8 cellular contexts compared by ENCODE assay signal in genomic region chr20:30289049-30289448, GRCh38.
DNase-seq lines count a peak whose midpoint lies in the region; ATAC-seq and TF ChIP-seq lines count a peak whose summit lies in the region.
"Not testable (repeated sequence)": the region's sequence is repeated elsewhere in the genome, so short reads cannot be mapped to it uniquely, and the experiment has no call there.

No MANE protein-coding gene starts in this region.

- CTCF ChIA-PET in activated CD8-positive, alpha-beta T cell treated with anti-CD3 and anti-CD28 coated beads, Interleukin-2, amount 10 ng/mL, durations not matched to agents 7 days and 5 days (lab: Charles Lee): not testable (repeated sequence)

- TF ChIP-seq POLR2A in erythroblast (IDR thresholded peaks at IDR 0.05; ENCODE audit: low read length): not testable (repeated sequence)

- H3K4me1 ChIP-seq in adipocyte (ENCODE audit: control insufficient read depth, insufficient read depth, low read length): not testable (repeated sequence)
- peaks cover 0 to 20% (median 0%) of the 10 kb centered on the region in 4 donors for H3K4me1 ChIP-seq in tibial artery

- ATAC-seq in activated CD8-positive, alpha-beta T cell treated with anti-CD3 and anti-CD28 coated beads, Interleukin-2, amount 10 ng/mL, durations not matched to agents 7 days and 5 days; memory B cell (ENCODE audit: low read depth): not testable (repeated sequence)

- not testable (repeated sequence) for H3K27me3 ChIP-seq in adipocyte (replicated peaks; ENCODE audit: control insufficient read depth, insufficient read depth, low read length); tibial artery

- H3K36me3 Mint-ChIP-seq in activated CD8-positive, alpha-beta T cell treated with anti-CD3 and anti-CD28 coated beads, Interleukin-2, amount 10 ng/mL, durations not matched to agents 7 days and 5 days (ENCODE audit: low read depth); memory B cell: not testable (repeated sequence)

- H3K4me3 ChIP-seq in GM12864 (ENCODE audit: low read depth, low read length): peak overlapping the region; percentile 51
- peak overlapping the region; percentile 52 for H3K4me3 ChIP-seq in adipocyte (ENCODE audit: low read length)
- H3K4me3 ChIP-seq in skeletal muscle cell (ENCODE audit: low read depth, low read length): peak overlapping the region; percentile 5
- peak overlapping the region; percentile 51 to 56 for H3K4me3 ChIP-seq in tibial artery

- H3K27me3 Mint-ChIP-seq in activated CD8-positive, alpha-beta T cell treated with anti-CD3 and anti-CD28 coated beads, Interleukin-2, amount 10 ng/mL, durations not matched to agents 7 days and 5 days (ENCODE audit: low read depth); memory B cell: not testable (repeated sequence)

- peak overlapping the region; percentile 76 for H3K4me3 Mint-ChIP-seq in activated CD8-positive, alpha-beta T cell treated with anti-CD3 and anti-CD28 coated beads, Interleukin-2, amount 10 ng/mL, durations not matched to agents 7 days and 5 days
- H3K4me3 Mint-ChIP-seq in memory B cell: peak overlapping the region; percentile 90

- H3K4me1 Mint-ChIP-seq in activated CD8-positive, alpha-beta T cell treated with anti-CD3 and anti-CD28 coated beads, Interleukin-2, amount 10 ng/mL, durations not matched to agents 7 days and 5 days (ENCODE audit: low read depth): peaks cover 12% of the 10 kb centered on the region
- H3K4me1 Mint-ChIP-seq in memory B cell: peaks cover 24% of the 10 kb centered on the region

- peak overlapping the region; percentile 84 for H3K27ac Mint-ChIP-seq in activated CD8-positive, alpha-beta T cell treated with anti-CD3 and anti-CD28 coated beads, Interleukin-2, amount 10 ng/mL, durations not matched to agents 7 days and 5 days
- peak overlapping the region; percentile 91 for H3K27ac Mint-ChIP-seq in memory B cell

- H3K9me3 ChIP-seq in adipocyte (ENCODE audit: control insufficient read depth, low read length); tibial artery: not testable (repeated sequence)

- POLR2A ChIA-PET in activated CD8-positive, alpha-beta T cell treated with anti-CD3 and anti-CD28 coated beads, Interleukin-2, amount 10 ng/mL, durations not matched to agents 7 days and 5 days (lab: Charles Lee): interaction anchor here (0.6 kb wide), 1 partner anchor 1408 kb away, joined by 3 read pairs; no protein-coding TSS in a partner anchor

- TF ChIP-seq CTCF in GM12864 (IDR thresholded peaks at IDR 0.05; ENCODE audit: low read depth, low read length, missing control alignments); tibial artery (IDR thresholded peaks at IDR 0.05): not testable (repeated sequence)

- DNase-seq in GM12864 (ENCODE audit: low read depth); adipocyte (ENCODE audit: low read depth); memory B cell (ENCODE audit: low spot score in 2 of 2); skeletal muscle cell (ENCODE audit: low read depth): not testable (repeated sequence)
- DNase-seq in RPMI7951 (ENCODE audit: low read depth) (peak; percentile 41), erythroblast (lab: John Stamatoyannopoulos, UW) (peak; percentile 28 to 32), tibial artery (peak in 1 of 2 donors; percentile 38)
- peak; percentile 26 for DNase-seq in activated CD8-positive, alpha-beta T cell treated with anti-CD3 and anti-CD28 coated beads, Interleukin-2, amount 10 ng/mL, durations not matched to agents 7 days and 5 days

- not testable (repeated sequence) for H3K9me3 Mint-ChIP-seq in activated CD8-positive, alpha-beta T cell treated with anti-CD3 and anti-CD28 coated beads, Interleukin-2, amount 10 ng/mL, durations not matched to agents 7 days and 5 days (ENCODE audit: insufficient read depth); memory B cell

- H3K27ac ChIP-seq in tibial artery: peak overlapping the region; percentile 72 to 90

- intact Hi-C loops in tibial artery (cut with DNase I; ENCODE audit: low total_unique reads): not testable (repeated sequence)

- H3K36me3 ChIP-seq in adipocyte (ENCODE audit: control insufficient read depth, insufficient read depth, low read length, severe bottlenecking); tibial artery: not testable (repeated sequence)

- not testable (repeated sequence) for H3K9ac ChIP-seq in adipocyte (ENCODE audit: low read length)
